Comparison of ENCODE assay signal across 1 cellular context in genomic region chr7:139124084-139124914, GRCh38.
A peak's percentile ranks its signal among the peaks of the same experiment; 100 is the strongest.
TF ChIP-seq lines count a peak whose summit lies in the region.

No MANE protein-coding gene starts in this region.

TF ChIP-seq in K562, 482 proteins besides CTCF, POLR2A, EP300 and RAD21 (continued from another document):
- TF ChIP-seq ELF1 (tag; IDR thresholded peaks at IDR 0.05) (peak; percentile 46; the same call in 1 of the 2 replicates), WHSC1 (IDR thresholded peaks at IDR 0.05; ENCODE audit: low read length) (no peak), YBX1 (IDR thresholded peaks at IDR 0.05) (no peak), NONO (IDR thresholded peaks at IDR 0.05; ENCODE audit: low read depth in 2 of 2, low read length in 1 of 2) (peak in 1 of 2 experiments; percentile 91; a peak in 2 of 4 replicates), BRF1 (IDR thresholded peaks at IDR 0.05; ENCODE audit: borderline replicate concordance, extremely low read depth, insufficient read length) (no peak), ZBTB1 (CRISPR knock-in tag; IDR thresholded peaks at IDR 0.05; ENCODE audit: borderline replicate concordance, low read depth) (no peak), ZMIZ1 (IDR thresholded peaks at IDR 0.05; ENCODE audit: low read depth in 2 of 2, low read length in 2 of 2) (peak; percentile 63 to 95; a peak in 3 of 4 replicates), TBL1XR1 (IDR thresholded peaks at IDR 0.05; ENCODE audit: low read length in 2 of 2) (peak; percentile 91 to 97; a peak in 3 of 4 replicates), EGR1 (conservative IDR thresholded peaks at IDR 0.05) (peak; percentile 96), NUFIP1 (IDR thresholded peaks at IDR 0.05; ENCODE audit: partially characterized antibody) (no peak), ZNF431 (CRISPR knock-in tag; IDR thresholded peaks at IDR 0.05) (no peak), NFIC (IDR thresholded peaks at IDR 0.05) (peak; percentile 95), JUNB (CRISPR knock-in tag; conservative IDR thresholded peaks at IDR 0.05) (no peak), CBFA2T2 (conservative IDR thresholded peaks at IDR 0.05) (peak; percentile 99), MBD2 (IDR thresholded peaks at IDR 0.05; ENCODE audit: borderline replicate concordance, low read depth) (peak; percentile 72), TAF1 (IDR thresholded peaks at IDR 0.05; ENCODE audit: control insufficient read depth, extremely low read depth, insufficient read depth, low read length, severe bottlenecking) (peak; percentile 17), ZNF75A (CRISPR knock-in tag; IDR thresholded peaks at IDR 0.05) (0 out of 2 replicates have a peak, but pooled peaks have one; percentile 37), ARNT (IDR thresholded peaks at IDR 0.05) (peak; percentile 94 to 97), SRSF9 (IDR thresholded peaks at IDR 0.05; ENCODE audit: borderline replicate concordance, low read depth, low read length) (no peak), XRCC5 (IDR thresholded peaks at IDR 0.05; ENCODE audit: low read depth, low read length) (0 out of 2 replicates have a peak, but pooled peaks have one; percentile 50), ZNF121 (CRISPR knock-in tag; conservative IDR thresholded peaks at IDR 0.05) (no peak), STAT5A (IDR thresholded peaks at IDR 0.05; ENCODE audit: borderline replicate concordance, low read length) (peak; percentile 91), ZEB2 (IDR thresholded peaks at IDR 0.05) (peak; percentile 97), REST (CRISPR knock-in tag; IDR thresholded peaks at IDR 0.05; ENCODE audit: low read depth) (0 out of 2 replicates have a peak, but pooled peaks have one; percentile 23), TEAD1 (CRISPR knock-in tag; IDR thresholded peaks at IDR 0.05) (peak; percentile 70 to 73), FOSL1 (tag; conservative IDR thresholded peaks at IDR 0.05) (peak; percentile 87), BHLHE40 (IDR thresholded peaks at IDR 0.05; ENCODE audit: low read length) (peak; percentile 56; the same call in 1 of the 2 replicates), MAFF (IDR thresholded peaks at IDR 0.05; ENCODE audit: low read length) (peak; percentile 43; the same call in 1 of the 2 replicates), GATA2 (CRISPR knock-in tag; IDR thresholded peaks at IDR 0.05) (peak; percentile 92), MNT (conservative IDR thresholded peaks at IDR 0.05) (peak; percentile 44 to 84; a peak in 2 of 4 replicates), L3MBTL2 (IDR thresholded peaks at IDR 0.05) (peak; percentile 53; the same call in 1 of the 2 replicates), NCOA2 (IDR thresholded peaks at IDR 0.05; ENCODE audit: partially characterized antibody in 2 of 2) (peak; percentile 79 to 88), RNF2 (IDR thresholded peaks at IDR 0.05) (peak; percentile 73), CREB3L1 (IDR thresholded peaks at IDR 0.05; ENCODE audit: borderline replicate concordance, low read depth) (peak; percentile 28; the same call in 1 of the 2 replicates), EP400 (IDR thresholded peaks at IDR 0.05) (peak; percentile 76), ATF1 (CRISPR knock-in tag; IDR thresholded peaks at IDR 0.05) (no peak), ATF1 (tag; IDR thresholded peaks at IDR 0.05) (peak; percentile 89), BACH1 (tag; IDR thresholded peaks at IDR 0.05) (peak; percentile 65), PKNOX1 (IDR thresholded peaks at IDR 0.05) (peak; percentile 91), ARID1B (IDR thresholded peaks at IDR 0.05) (peak; percentile 99), DMBX1 (CRISPR knock-in tag; IDR thresholded peaks at IDR 0.05; ENCODE audit: borderline replicate concordance) (peak; percentile 78; the same call in 1 of the 2 replicates), ATF7 (IDR thresholded peaks at IDR 0.05) (peak; percentile 98), ETV6 (IDR thresholded peaks at IDR 0.05; ENCODE audit: borderline replicate concordance in 1 of 2, low read depth in 2 of 2, low read length in 1 of 2) (no peak), ETV6 (CRISPR knock-in tag; IDR thresholded peaks at IDR 0.05; ENCODE audit: borderline replicate concordance) (no peak), ZBTB17 (CRISPR knock-in tag; IDR thresholded peaks at IDR 0.05) (peak; percentile 98), TCF3 (CRISPR knock-in tag; IDR thresholded peaks at IDR 0.05) (peak; percentile 98), PYGO2 (tag; IDR thresholded peaks at IDR 0.05) (peak; percentile 5; the same call in 1 of the 2 replicates)
